In the genomic region with DNA sequence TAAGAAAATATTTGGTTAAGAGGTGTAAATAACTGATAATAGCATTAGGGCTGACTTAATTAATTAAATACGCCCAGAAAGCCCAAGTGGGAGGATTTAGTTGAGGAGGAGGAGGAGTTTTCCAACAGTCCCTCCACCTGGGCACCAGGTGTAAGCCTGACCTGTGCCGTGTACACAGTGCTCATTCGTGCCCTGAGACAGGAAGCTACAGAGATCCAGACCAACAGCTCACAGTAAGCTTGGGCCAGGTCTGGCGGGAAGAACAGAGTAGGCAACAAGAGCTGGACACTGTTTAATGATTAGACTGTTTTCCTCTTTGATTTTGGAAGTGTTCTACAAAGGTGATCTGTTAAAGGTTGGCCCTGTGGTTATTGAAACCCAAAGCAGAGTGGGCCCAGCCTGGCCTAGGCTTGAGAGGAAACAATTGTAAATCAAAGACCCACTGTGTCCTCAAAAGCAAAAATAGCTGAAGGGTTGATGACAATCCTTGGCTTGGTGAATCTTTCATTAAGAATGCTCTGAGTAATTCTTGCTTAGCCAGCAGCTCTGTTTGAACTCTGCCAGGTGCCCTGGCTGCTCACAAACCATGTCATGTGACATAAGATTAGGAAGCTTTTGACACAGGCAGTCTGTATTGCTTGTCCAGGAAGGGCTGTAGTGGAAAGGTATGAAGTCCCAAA, we compare ENCODE assay signal across 8 cellular contexts. TPM values are rescaled to one million over a fixed set of nuclear protein-coding genes. Genes with fewer than 3 reads are reported as not detected.
DNase-seq lines count a peak whose midpoint lies in the region; ATAC-seq and TF ChIP-seq lines count a peak whose summit lies in the region.

No MANE protein-coding gene starts in this region.

- peaks cover 6% of the 10 kb centered on the region for H3K4me1 ChIP-seq in ovary (ENCODE audit: insufficient read depth)

- intact Hi-C loops in ovary (cut with DNase I), result no loop called here
- intact Hi-C loops in CD4-positive, alpha-beta T cell (cut with DNase I, micrococcal nuclease), result no loop called here

- H3K36me3 Mint-ChIP-seq in chondrocyte (ENCODE audit: low read depth), result no peaks in the 10 kb centered on the region
- H3K36me3 Mint-ChIP-seq in CD4-positive, alpha-beta T cell (ENCODE audit: low read depth), result peaks cover 39% of the 10 kb centered on the region

- no peak for ATAC-seq in GM18511 (IDR thresholded peaks at IDR 0.05; ENCODE audit: unreplicated experiment)
- ATAC-seq in CD4-positive, alpha-beta T cell (ENCODE audit: poor library complexity), result no peak

- H3K27me3 Mint-ChIP-seq in chondrocyte (ENCODE audit: low read depth), result no peaks in the 10 kb centered on the region
- H3K27me3 Mint-ChIP-seq in CD4-positive, alpha-beta T cell, result no peaks in the 10 kb centered on the region

- peak overlapping the region; percentile 49 for H3K27ac Mint-ChIP-seq in chondrocyte (ENCODE audit: unreplicated experiment)
- H3K27ac Mint-ChIP-seq in CD4-positive, alpha-beta T cell, result no peak overlapping the region

- H3K4me3 Mint-ChIP-seq in chondrocyte (ENCODE audit: unreplicated experiment), result no peak overlapping the region
- no peak overlapping the region for H3K4me3 Mint-ChIP-seq in CD4-positive, alpha-beta T cell

- TF ChIP-seq CTCF in chondrocyte (IDR thresholded peaks at IDR 0.05) (no peak), ovary (IDR thresholded peaks at IDR 0.05) (no peak)
- no peak for TF ChIP-seq CTCF in CD4-positive, alpha-beta T cell (IDR thresholded peaks at IDR 0.05)

- no peaks in the 10 kb centered on the region for H3K36me3 ChIP-seq in ovary

- no peaks in the 10 kb centered on the region for H3K9me3 ChIP-seq in ovary
- H3K9me3 ChIP-seq in CD4-positive, alpha-beta T cell (ENCODE audit: control insufficient read depth, low read length), result no peaks in the 10 kb centered on the region

- H3K4me1 Mint-ChIP-seq in chondrocyte (ENCODE audit: low read depth), result peaks cover 32% of the 10 kb centered on the region
- H3K4me1 Mint-ChIP-seq in CD4-positive, alpha-beta T cell (ENCODE audit: low read depth), result peaks cover 60% of the 10 kb centered on the region

- CTCF ChIA-PET in CD4-positive, alpha-beta T cell (lab: Charles Lee), result no interaction called here

- 90 to 93% (median 93%) methylated on average over 4 of the region's 4 CpGs for whole genome bisulfite sequencing in ovary, 3 donors

- peaks cover 3% of the 10 kb centered on the region for H3K9me3 Mint-ChIP-seq in chondrocyte (ENCODE audit: low read depth)
- no peaks in the 10 kb centered on the region for H3K9me3 Mint-ChIP-seq in CD4-positive, alpha-beta T cell

- no peak for TF ChIP-seq EP300 in ovary (IDR thresholded peaks at IDR 0.05)

- H3K4me3 ChIP-seq in ovary, result no peak overlapping the region

- H3K27me3 ChIP-seq in ovary, result no peaks in the 10 kb centered on the region
- no peaks in the 10 kb centered on the region for H3K27me3 ChIP-seq in CD4-positive, alpha-beta T cell (ENCODE audit: control insufficient read depth, insufficient read depth, low read length)

- H3K27ac ChIP-seq in ovary, result no peak overlapping the region
- no peak overlapping the region for H3K27ac ChIP-seq in CD4-positive, alpha-beta T cell (ENCODE audit: low read depth, low read length)

- peak; percentile 64 for DNase-seq in EH (ENCODE audit: low read depth)
- DNase-seq in LHCN-M2 (ENCODE audit: low read depth), result peak; percentile 70
- no peak for DNase-seq in chondrocyte (ENCODE audit: low spot score)
- peak; percentile 71 for DNase-seq in myocyte (ENCODE audit: low read depth)
- no peak for DNase-seq in ovary
- DNase-seq in CD4-positive, alpha-beta T cell, result no peak
- DNase-seq in stimulated activated CD4-positive, alpha-beta T cell treated with anti-CD3 and anti-CD28 coated beads, Interleukin-15, amount 100 ng/mL, for 24 hours, result no peak

- POLR2A ChIA-PET in CD4-positive, alpha-beta T cell (lab: Charles Lee), result no interaction called here

- TF ChIP-seq POLR2A in ovary (IDR thresholded peaks at IDR 0.05), result no peak

RNA-seq across cellular contexts. Expression of gene SQOR, which starts 13.8 kb away (rescaled TPM):
- 34.0 and 47.8 TPM in 2 replicates for total RNA-seq in LHCN-M2 (2014; rRNA removed)
- 16.9 TPM for polyA plus RNA-seq in LHCN-M2 (2012)
- 8.9 to 10.9 TPM (median 10.5 TPM) in 3 replicates for total RNA-seq in chondrocyte
- total RNA-seq in myocyte, result 12.8 and 18.1 TPM in 2 replicates
- 12.9 TPM for polyA plus RNA-seq in myocyte (2012)
- 10 to 100 TPM in 5 of 7 donors, 1 to 10 TPM in 2; 5.5 to 28.1 (median 11.3) TPM for total RNA-seq in ovary
- polyA plus RNA-seq in ovary, result 10 to 100 TPM; 11.8 to 35.1 TPM
- total RNA-seq in CD4-positive, alpha-beta T cell, result 10 to 100 TPM; 14.0 to 16.9 TPM

Comparison
In these comparisons a context has a peak if more than half of its experiments do, and no peak if none do; other contexts are left out.
1. DNase-seq: peak in EH (single experiment), LHCN-M2 (single experiment) and myocyte (single experiment); none in chondrocyte (single experiment), ovary (0 of 5), CD4-positive, alpha-beta T cell (0 of 10) and stimulated activated CD4-positive, alpha-beta T cell treated with anti-CD3 and anti-CD28 coated beads, Interleukin-15, amount 100 ng/mL, for 24 hours (single experiment).